14 cellular contexts compared by ENCODE assay signal in the genomic region with DNA sequence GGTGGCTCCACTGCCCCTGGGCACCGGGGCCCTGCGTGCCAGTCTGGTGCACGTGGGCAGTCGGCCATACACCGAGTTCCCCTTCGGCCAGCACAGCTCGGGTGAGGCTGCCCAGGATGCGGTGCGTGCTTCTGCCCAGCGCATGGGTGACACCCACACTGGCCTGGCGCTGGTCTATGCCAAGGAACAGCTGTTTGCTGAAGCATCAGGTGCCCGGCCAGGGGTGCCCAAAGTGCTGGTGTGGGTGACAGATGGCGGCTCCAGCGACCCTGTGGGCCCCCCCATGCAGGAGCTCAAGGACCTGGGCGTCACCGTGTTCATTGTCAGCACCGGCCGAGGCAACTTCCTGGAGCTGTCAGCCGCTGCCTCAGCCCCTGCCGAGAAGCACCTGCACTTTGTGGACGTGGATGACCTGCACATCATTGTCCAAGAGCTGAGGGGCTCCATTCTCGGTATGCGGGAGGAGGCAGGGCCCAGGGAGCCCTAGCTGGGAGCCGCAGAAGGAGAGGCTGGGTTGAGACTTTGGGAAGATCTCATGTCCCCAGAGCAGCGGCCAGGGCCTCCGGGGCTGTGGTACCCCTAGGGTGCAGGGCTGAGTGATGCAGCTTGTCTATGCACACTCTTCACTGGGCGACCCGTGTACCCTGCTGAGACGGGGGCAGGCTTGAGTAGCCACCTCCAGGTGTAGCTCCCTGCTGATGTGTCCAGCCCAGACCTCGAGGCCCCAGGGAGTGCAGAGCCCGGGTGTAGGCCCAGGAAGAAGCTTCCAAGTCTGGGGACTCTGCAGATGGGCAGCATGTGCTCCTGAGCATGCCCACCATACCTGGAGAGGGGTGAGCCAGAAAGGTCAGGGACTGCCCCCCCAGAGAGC. TPM values are rescaled to one million over a fixed set of nuclear protein-coding genes. Genes with fewer than 3 reads are reported as not detected.
DNase-seq lines count a peak whose midpoint lies in the region; ATAC-seq, FAIRE-seq and TF ChIP-seq lines count a peak whose summit lies in the region.
"Had no signal": no experiment of that assay in that cellular context is flagged by ENCODE, and none has a peak within 500 bp of the region (broad histone marks: within the 10 kb centered on the region; RNA-seq: fewer than 3 reads in every experiment).

No MANE protein-coding gene starts in this region.

- H2AFZ ChIP-seq in GM12878 (ENCODE audit: control insufficient read depth, low read depth, low read length): no peak overlapping the region

- peak; percentile 2; the same call in 2 of the 3 replicates for ATAC-seq in GM12878
- ATAC-seq in GM19328 (IDR thresholded peaks at IDR 0.05; ENCODE audit: unreplicated experiment): no peak
- ATAC-seq in HG03354 (IDR thresholded peaks at IDR 0.05; ENCODE audit: poor library complexity, severe bottlenecking, unreplicated experiment): no peak

- no peaks in the 10 kb centered on the region for H4K20me1 ChIP-seq in GM12878 (ENCODE audit: control insufficient read depth, insufficient read depth)

- H3K27ac Mint-ChIP-seq in nephron progenitor cell: no peak overlapping the region
- H3K27ac Mint-ChIP-seq: activated T-helper 2 cell treated with anti-CD3 and anti-CD28 coated beads, Interferon-gamma antibody, Interleukin-2, Interleukin-4, amounts not matched to agents 10 μg/mL and 5 μg/mL and 100 μg/mL, durations not matched to agents 14 hours and 24 hours and 36 hours; H9 had no signal

- no peaks in the 10 kb centered on the region for H3K36me3 ChIP-seq in GM12878 (ENCODE audit: control insufficient read depth in 2 of 2, insufficient read depth in 2 of 2, low read length in 1 of 2)
- H3K36me3 ChIP-seq in effector memory CD4-positive, alpha-beta T cell (ENCODE audit: control insufficient read depth, insufficient read depth, low read length): no peaks in the 10 kb centered on the region

- no peak for FAIRE-seq in GM12878 (lab: Jason Lieb, UNC)

- no peaks in the 10 kb centered on the region for H3K9me3 ChIP-seq in GM12878 (replicated peaks; ENCODE audit: control insufficient read depth, insufficient read depth, low read length)
- H3K9me3 ChIP-seq in effector memory CD4-positive, alpha-beta T cell (ENCODE audit: control insufficient read depth, low read length): no peaks in the 10 kb centered on the region

- TF ChIP-seq EP300 in GM12878 (IDR thresholded peaks at IDR 0.05; ENCODE audit: borderline replicate concordance in 1 of 2, control insufficient read depth in 1 of 2, low read depth in 2 of 2, low read length in 2 of 2): no peak

- no peak for TF ChIP-seq RAD21 in GM12878 (IDR thresholded peaks at IDR 0.05; ENCODE audit: insufficient read depth, low read depth, low read length)

- peaks cover 30% of the 10 kb centered on the region for H3K4me1 Mint-ChIP-seq in nephron progenitor cell

- TF ChIP-seq POLR2A in GM12878 (IDR thresholded peaks at IDR 0.05; ENCODE audit: low read depth, low read length): no peak

- SMC1A ChIA-PET in GM12878 (lab: Charles Lee; ENCODE audit: uncharacterized antibody, unreplicated experiment): interaction anchor here (0.9 to 1.3 kb wide), 3 partner anchors 30 to 63 kb away, joined by 3 read pairs; no protein-coding TSS in a partner anchor

- BruUV-seq in GM12878 (replicated peaks; lab: Mats Ljungman, UMichigan): no TSS peak

- 43% methylated on average over 27 of the region's 31 CpGs for WGBS in GM12878 (ENCODE audit: insufficient coverage, insufficient replicate concordance, low lambda C conversion rate, missing lambda C conversion rate)

- H3K9me3 Mint-ChIP-seq in nephron progenitor cell: no peaks in the 10 kb centered on the region
- H3K9me3 Mint-ChIP-seq: activated T-helper 2 cell treated with anti-CD3 and anti-CD28 coated beads, Interferon-gamma antibody, Interleukin-2, Interleukin-4, amounts not matched to agents 10 μg/mL and 5 μg/mL and 100 μg/mL, durations not matched to agents 14 hours and 24 hours and 36 hours; H9 had no signal

- RAD21 ChIA-PET in GM12878 (lab: Charles Lee; ENCODE audit: unreplicated experiment): interaction anchor here (0.8 to 2.0 kb wide), 8 partner anchors 15 to 67 kb away, joined by 3 to 8 read pairs (median 4); a partner anchor contains a TSS

- no peak overlapping the region for H3K27ac ChIP-seq in GM12878 (ENCODE audit: control insufficient read depth, insufficient read depth)
- no peak overlapping the region for H3K27ac ChIP-seq in effector memory CD4-positive, alpha-beta T cell (ENCODE audit: insufficient read depth, low read length, poor library complexity, severe bottlenecking)

- H3K9ac ChIP-seq in GM12878 (ENCODE audit: control insufficient read depth, insufficient read depth, low read length): no peak overlapping the region

- H3K79me2 ChIP-seq in GM12878 (ENCODE audit: control insufficient read depth, insufficient read depth, low read length): no peaks in the 10 kb centered on the region

- DNase-seq in GM10266 (ENCODE audit: extremely low spot score): peak; percentile 25
- no peak for DNase-seq in GM12878 (ENCODE audit: low read depth, low spot score)
- DNase-seq in nephron progenitor cell: no peak
- no peak for DNase-seq in effector memory CD4-positive, alpha-beta T cell
- DNase-seq: cerebellar nuclear complex; H9; midbrain; NCI-H1105; stimulated activated naive CD4-positive, alpha-beta T cell treated with Interleukin-2 at 50 U/mL for 16 hours had no signal

- peak overlapping the region; percentile 82 for H3K4me3 Mint-ChIP-seq in nephron progenitor cell

- CTCF ChIA-PET in GM12878 (lab: Yijun Ruan, JAX): interaction anchor here (0.6 to 2.3 kb wide), 10 partner anchors 8 to 67 kb away, joined by 3 to 15 read pairs (median 6); a partner anchor contains a TSS

- H3K4me3 ChIP-seq in GM12878: no peak overlapping the region
- no peak overlapping the region for H3K4me3 ChIP-seq in effector memory CD4-positive, alpha-beta T cell (ENCODE audit: insufficient read depth, low read depth, low read length, poor library complexity, severe bottlenecking)

- H3K36me3 Mint-ChIP-seq in nephron progenitor cell (ENCODE audit: low read depth): no peaks in the 10 kb centered on the region

- in situ Hi-C loops in GM12878 (cut with MboI): no loop called here

- POLR2A ChIA-PET in GM12878 (lab: Charles Lee): interaction anchor here (0.7 to 1.7 kb wide), 6 partner anchors 14 to 66 kb away, joined by 3 to 10 read pairs (median 4); no protein-coding TSS in a partner anchor

- H3K27me3 ChIP-seq in GM12878 (replicated peaks in 1 of 2; ENCODE audit: control insufficient read depth in 2 of 2, insufficient read depth in 2 of 2, low read length in 1 of 2): peaks cover 0 to 11% of the 10 kb centered on the region in 2 experiments; a peak in 3 of 4 replicates
- peaks cover 53% of the 10 kb centered on the region for H3K27me3 ChIP-seq in effector memory CD4-positive, alpha-beta T cell (replicated peaks; ENCODE audit: control insufficient read depth, insufficient read depth, low read length, poor library complexity, severe bottlenecking)

- H3K4me1 ChIP-seq in GM12878 (ENCODE audit: control insufficient read depth, insufficient read depth, low read length): peaks cover 26% of the 10 kb centered on the region
- peaks cover 13% of the 10 kb centered on the region for H3K4me1 ChIP-seq in effector memory CD4-positive, alpha-beta T cell (ENCODE audit: control insufficient read depth, insufficient read depth, low read length, poor library complexity, severe bottlenecking)

- intact Hi-C loops in GM12878 (cut with micrococcal nuclease; ENCODE audit: unreplicated experiment): no loop called here

- no peak overlapping the region for H3K4me2 ChIP-seq in GM12878 (ENCODE audit: control insufficient read depth, insufficient read depth)

- no peaks in the 10 kb centered on the region for H3K27me3 Mint-ChIP-seq in nephron progenitor cell (ENCODE audit: low read depth, poor library complexity)

- TF ChIP-seq CTCF in GM10266 (IDR thresholded peaks at IDR 0.05; ENCODE audit: control insufficient read depth, insufficient read depth, low read depth, missing control alignments) (no peak), GM12878 (IDR thresholded peaks at IDR 0.05 in 2 of 3, conservative IDR thresholded peaks at IDR 0.05 in 1 of 3; ENCODE audit: control insufficient read depth in 2 of 3, extremely low read depth in 1 of 3, insufficient read depth in 1 of 3, low read depth in 3 of 3, low read length in 3 of 3) (no peak), nephron progenitor cell (IDR thresholded peaks at IDR 0.05) (no peak)

RNA-seq across cellular contexts. Expression of a gene that starts 1.8 kb away (rescaled TPM):
- 1.5 and 2.3 TPM in 2 replicates for total RNA-seq in GM12878 (2013; cell fraction: nucleolus; rRNA removed)
- total RNA-seq in GM12878 (2014; rRNA removed) (0.40 and 0.71 TPM in 2 replicates), GM12878 (2014; rRNA removed; fragmentation: Illumina TruSeq; extraction: Trizol) (0.13 and 0.14 TPM in 2 replicates), GM12878 (2021) (1.7 and 1.8 TPM in 2 replicates)
- polyA plus RNA-seq in GM12878 (2011; ENCODE audit: low read depth): 0.70 TPM
- polyA plus RNA-seq in GM12878 (2011; rRNA removed) (0.45 and 1.1 TPM in 2 replicates), GM12878 (2014; fragmentation: Illumina TruSeq; extraction: Trizol) (0.03 TPM in 1 of 2 replicates, not detected in the other), GM12878 (2014; fragmentation: Nextera tagmentation; extraction: Ambion mirVana) (under 1 TPM in 1 of 2 experiments, not detected in 1; 0.02 TPM), GM12878 (2014; rRNA removed) (0.40 and 0.56 TPM in 2 replicates), GM12878 (2016; fragmentation: Nextera tagmentation; extraction: Ambion mirVana) (under 1 TPM in 1 of 2 experiments, not detected in 1; 0.24 TPM)
- polyA plus RNA-seq in GM12878 (2011; cell fraction: cytosol; rRNA removed): 1.4 and 2.3 TPM in 2 replicates
- polyA plus RNA-seq in GM12878 (2011; cell fraction: nucleus; rRNA removed): 3.6 and 5.8 TPM in 2 replicates
- 4.1 and 4.9 TPM in 2 replicates for polyA plus RNA-seq in GM12878 (2012)
- polyA minus RNA-seq in GM12878 (2011; rRNA and poly(A)+ RNA removed): 0.51 and 0.88 TPM in 2 replicates
- 0.42 and 0.80 TPM in 2 replicates for polyA minus RNA-seq in GM12878 (2011; cell fraction: cytosol; rRNA and poly(A)+ RNA removed)
- 1.7 and 1.8 TPM in 2 replicates for polyA minus RNA-seq in GM12878 (2011; cell fraction: nucleus; rRNA and poly(A)+ RNA removed)
- total RNA-seq: OCI-LY7 had no signal

RNA-seq across cellular contexts. Expression of a gene that starts 12.2 kb away (rescaled TPM):
- 1.4 and 2.7 TPM in 2 replicates for total RNA-seq in GM12878 (2013; cell fraction: nucleolus; rRNA removed)
- total RNA-seq in GM12878 (2014; rRNA removed): 0.06 and 0.44 TPM in 2 replicates
- total RNA-seq in GM12878 (2014; rRNA removed; fragmentation: Illumina TruSeq; extraction: Trizol): 0.41 and 0.63 TPM in 2 replicates
- 1.1 and 1.6 TPM in 2 replicates for total RNA-seq in GM12878 (2021)
- polyA plus RNA-seq in GM12878 (2011; ENCODE audit: low read depth): 3.2 TPM
- 2.2 and 3.1 TPM in 2 replicates for polyA plus RNA-seq in GM12878 (2011; rRNA removed)
- 7.5 and 8.5 TPM in 2 replicates for polyA plus RNA-seq in GM12878 (2011; cell fraction: cytosol; rRNA removed)
- 1.8 and 3.0 TPM in 2 replicates for polyA plus RNA-seq in GM12878 (2011; cell fraction: nucleus; rRNA removed)
- 1.7 and 2.1 TPM in 2 replicates for polyA plus RNA-seq in GM12878 (2012)
- 0.22 and 0.32 TPM in 2 replicates for polyA plus RNA-seq in GM12878 (2014; fragmentation: Illumina TruSeq; extraction: Trizol)
- polyA plus RNA-seq in GM12878 (2014; fragmentation: Nextera tagmentation; extraction: Ambion mirVana): under 1 TPM; 0.03 to 0.13 TPM
- 1.1 and 2.1 TPM in 2 replicates for polyA plus RNA-seq in GM12878 (2014; rRNA removed)
- polyA plus RNA-seq in GM12878 (2016; fragmentation: Nextera tagmentation; extraction: Ambion mirVana): 1 to 10 TPM; 2.1 to 2.9 TPM
- polyA minus RNA-seq in GM12878 (2011; rRNA and poly(A)+ RNA removed): 0.29 and 2.3 TPM in 2 replicates
- 0.42 TPM in 1 of 2 replicates, not detected in the other for polyA minus RNA-seq in GM12878 (2011; cell fraction: cytosol; rRNA and poly(A)+ RNA removed)
- polyA minus RNA-seq in GM12878 (2011; cell fraction: nucleus; rRNA and poly(A)+ RNA removed): 1.2 TPM in 1 of 2 replicates, not detected in the other
- total RNA-seq: glomerular endothelial cell had no signal

RNA-seq across cellular contexts. Expression of a gene that starts 16.2 kb away (rescaled TPM):
- 1.2 and 1.8 TPM in 2 replicates for total RNA-seq in GM12878 (2013; cell fraction: nucleolus; rRNA removed)
- total RNA-seq in GM12878 (2014; rRNA removed) (0.17 and 0.33 TPM in 2 replicates), GM12878 (2014; rRNA removed; fragmentation: Illumina TruSeq; extraction: Trizol) (0.18 and 0.45 TPM in 2 replicates), GM12878 (2021) (0.96 and 1.2 TPM in 2 replicates)
- polyA plus RNA-seq in GM12878 (2011; ENCODE audit: low read depth): 0.42 TPM
- polyA plus RNA-seq in GM12878 (2011; rRNA removed) (0.12 and 0.24 TPM in 2 replicates), GM12878 (2014; fragmentation: Illumina TruSeq; extraction: Trizol) (0.14 and 0.29 TPM in 2 replicates), GM12878 (2014; fragmentation: Nextera tagmentation; extraction: Ambion mirVana) (under 1 TPM; 0.05 to 0.15 TPM), GM12878 (2014; rRNA removed) (0.86 and 0.94 TPM in 2 replicates), GM12878 (2016; fragmentation: Nextera tagmentation; extraction: Ambion mirVana) (1 to 10 TPM; 1.8 to 2.8 TPM)
- polyA plus RNA-seq in GM12878 (2011; cell fraction: cytosol; rRNA removed): 0.21 and 0.38 TPM in 2 replicates
- 2.0 and 2.3 TPM in 2 replicates for polyA plus RNA-seq in GM12878 (2011; cell fraction: nucleus; rRNA removed)
- polyA plus RNA-seq in GM12878 (2012): 1.3 TPM in 2 replicates
- polyA minus RNA-seq in GM12878 (2011; rRNA and poly(A)+ RNA removed): 0.15 TPM in 1 of 2 replicates, not detected in the other
- not detected in 2 replicates for polyA minus RNA-seq in GM12878 (2011; cell fraction: cytosol; rRNA and poly(A)+ RNA removed)
- 0.36 TPM in 1 of 2 replicates, not detected in the other for polyA minus RNA-seq in GM12878 (2011; cell fraction: nucleus; rRNA and poly(A)+ RNA removed)
- total RNA-seq: activated T-helper 2 cell treated with anti-CD3 and anti-CD28 coated beads, Interferon-gamma antibody, Interleukin-2, Interleukin-4, amounts not matched to agents 10 μg/mL and 5 μg/mL and 100 μg/mL, durations not matched to agents 14 hours and 24 hours and 36 hours; glomerular endothelial cell; OCI-LY7 had no signal

RNA-seq across cellular contexts. Expression of a gene that starts 30.2 kb away (rescaled TPM):
- total RNA-seq in GM12878 (2013; cell fraction: nucleolus; rRNA removed): 47.9 and 53.1 TPM in 2 replicates
- total RNA-seq in GM12878 (2014; rRNA removed): 205 and 223 TPM in 2 replicates
- total RNA-seq in GM12878 (2014; rRNA removed; fragmentation: Illumina TruSeq; extraction: Trizol): 132 and 153 TPM in 2 replicates
- total RNA-seq in GM12878 (2021): 141 and 149 TPM in 2 replicates
- polyA plus RNA-seq in GM12878 (2011; ENCODE audit: low read depth): 92.4 TPM
- 143 and 146 TPM in 2 replicates for polyA plus RNA-seq in GM12878 (2011; rRNA removed)
- polyA plus RNA-seq in GM12878 (2011; cell fraction: cytosol; rRNA removed): 168 and 192 TPM in 2 replicates
- 105 and 125 TPM in 2 replicates for polyA plus RNA-seq in GM12878 (2011; cell fraction: nucleus; rRNA removed)
- 151 and 170 TPM in 2 replicates for polyA plus RNA-seq in GM12878 (2012)
- polyA plus RNA-seq in GM12878 (2014; fragmentation: Illumina TruSeq; extraction: Trizol): 115 and 129 TPM in 2 replicates
- 100 to 1,000 TPM; 519 to 525 TPM for polyA plus RNA-seq in GM12878 (2014; fragmentation: Nextera tagmentation; extraction: Ambion mirVana)
- polyA plus RNA-seq in GM12878 (2014; rRNA removed): 287 and 301 TPM in 2 replicates
- 100 to 1,000 TPM; 366 to 375 TPM for polyA plus RNA-seq in GM12878 (2016; fragmentation: Nextera tagmentation; extraction: Ambion mirVana)
- polyA minus RNA-seq in GM12878 (2011; rRNA and poly(A)+ RNA removed): 72.9 and 94.2 TPM in 2 replicates
- 54.8 and 63.4 TPM in 2 replicates for polyA minus RNA-seq in GM12878 (2011; cell fraction: cytosol; rRNA and poly(A)+ RNA removed)
- polyA minus RNA-seq in GM12878 (2011; cell fraction: nucleus; rRNA and poly(A)+ RNA removed): 26.7 and 39.5 TPM in 2 replicates

RNA-seq across cellular contexts. Expression of a gene that starts 34.3 kb away (rescaled TPM):
- 53.2 and 60.0 TPM in 2 replicates for total RNA-seq in GM12878 (2013; cell fraction: nucleolus; rRNA removed)
- total RNA-seq in GM12878 (2014; rRNA removed): 29.7 and 35.7 TPM in 2 replicates
- 9.3 and 10.7 TPM in 2 replicates for total RNA-seq in GM12878 (2014; rRNA removed; fragmentation: Illumina TruSeq; extraction: Trizol)
- 32.9 and 36.8 TPM in 2 replicates for total RNA-seq in GM12878 (2021)
- polyA plus RNA-seq in GM12878 (2011; ENCODE audit: low read depth): 4.4 TPM
- polyA plus RNA-seq in GM12878 (2011; rRNA removed): 7.6 and 14.0 TPM in 2 replicates
- 14.1 and 30.5 TPM in 2 replicates for polyA plus RNA-seq in GM12878 (2011; cell fraction: cytosol; rRNA removed)
- 90.3 and 160 TPM in 2 replicates for polyA plus RNA-seq in GM12878 (2011; cell fraction: nucleus; rRNA removed)
- polyA plus RNA-seq in GM12878 (2012): 14.0 and 21.3 TPM in 2 replicates
- 2.1 and 5.8 TPM in 2 replicates for polyA plus RNA-seq in GM12878 (2014; fragmentation: Illumina TruSeq; extraction: Trizol)
- polyA plus RNA-seq in GM12878 (2014; fragmentation: Nextera tagmentation; extraction: Ambion mirVana): under 1 TPM; 0.03 to 0.73 TPM
- 38.8 and 52.5 TPM in 2 replicates for polyA plus RNA-seq in GM12878 (2014; rRNA removed)
- polyA plus RNA-seq in GM12878 (2016; fragmentation: Nextera tagmentation; extraction: Ambion mirVana): 10 to 100 TPM; 33.7 to 35.1 TPM
- polyA minus RNA-seq in GM12878 (2011; rRNA and poly(A)+ RNA removed): 5.5 and 13.1 TPM in 2 replicates
- polyA minus RNA-seq in GM12878 (2011; cell fraction: cytosol; rRNA and poly(A)+ RNA removed): 11.0 and 17.0 TPM in 2 replicates
- 13.7 and 34.8 TPM in 2 replicates for polyA minus RNA-seq in GM12878 (2011; cell fraction: nucleus; rRNA and poly(A)+ RNA removed)
